8 cellular contexts compared by ENCODE assay signal in the genomic region with DNA sequence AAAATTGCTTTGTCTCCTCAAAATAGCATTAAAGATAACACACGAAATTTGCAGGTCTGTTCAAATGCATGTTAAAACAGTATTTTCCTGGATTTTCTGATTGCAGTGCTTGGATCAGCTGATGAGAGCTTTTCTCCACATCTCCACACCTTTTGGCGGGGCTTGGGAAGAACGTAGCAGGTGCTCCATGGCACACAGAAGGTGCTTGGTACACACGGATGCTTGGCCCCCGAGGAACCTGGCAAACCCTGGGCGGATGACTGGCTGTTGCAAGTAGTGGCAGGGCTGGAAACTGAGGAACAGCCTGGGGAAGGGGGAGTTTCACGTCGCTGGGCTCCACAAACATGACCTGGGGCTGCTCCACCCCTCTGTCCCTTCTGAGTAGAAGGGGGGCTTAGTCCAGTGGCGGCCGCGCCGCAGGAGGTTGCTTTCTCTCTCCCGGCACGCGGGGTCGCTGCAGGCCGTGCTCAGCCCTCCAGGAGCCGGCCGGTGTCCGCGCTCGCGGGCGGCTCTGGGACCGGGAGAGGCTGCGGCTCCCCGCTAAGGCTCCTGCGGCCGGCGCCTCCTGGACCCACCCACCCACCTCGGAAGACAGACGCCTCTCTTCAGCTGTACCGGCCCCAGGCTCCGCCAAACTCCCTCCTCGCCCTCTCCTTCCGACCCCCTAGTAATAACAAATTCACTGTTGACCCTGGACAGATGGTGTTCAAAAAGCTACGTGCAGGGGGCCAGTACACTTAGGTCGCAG.
DNase-seq lines count a peak whose midpoint lies in the region; ATAC-seq and TF ChIP-seq lines count a peak whose summit lies in the region.

No MANE protein-coding gene starts in this region.

- DNase-seq in NCI-H2107 (lab: John Stamatoyannopoulos, UW), result peak; percentile 37
- no peak for DNase-seq in NCI-H2107 treated with DMSO at 0.1 percent for 48 hours (lab: John Stamatoyannopoulos, UW; ENCODE audit: unreplicated experiment)
- peak; percentile 83 for DNase-seq in WERI-Rb-1
- DNase-seq in heart left ventricle, result peak; percentile 36 to 72 (median 48)
- DNase-seq in psoas muscle, result peak; percentile 47 to 66
- no peak for DNase-seq in GF-D8 (lab: John Stamatoyannopoulos, UW)

- H3K4me1 ChIP-seq in HUES6 (ENCODE audit: control insufficient read depth, insufficient read depth, low read length) (no peaks in the 10 kb centered on the region), heart left ventricle (no peaks in the 10 kb centered on the region), psoas muscle (no peaks in the 10 kb centered on the region)

- peak; percentile 75 to 96 (median 90) for ATAC-seq in heart left ventricle
- peak; percentile 89 to 95 (median 92) for ATAC-seq in psoas muscle
- ATAC-seq in GM19328 (IDR thresholded peaks at IDR 0.05; ENCODE audit: unreplicated experiment), result no peak

- 9 to 33% (median 12%) methylated on average over 10 to 38 of the region's 38 CpGs for WGBS in heart left ventricle, 4 donors
- WGBS in psoas muscle, 3 donors, result 9 to 11% (median 10%) methylated on average over 30 to 38 of the region's 38 CpGs

- intact Hi-C loops in heart left ventricle (cut with DNase I) (loop anchor here (1.0 to 10.0 kb wide), 13 partner anchors 127 to 466 kb away; no protein-coding TSS in a partner anchor), psoas muscle (cut with DNase I) (loop anchor here (5.0 to 10.0 kb wide), 6 partner anchors 129 to 463 kb away; no protein-coding TSS in a partner anchor)

- H3K36me3 ChIP-seq in HUES6 (ENCODE audit: control insufficient read depth, insufficient read depth, low read length) (no peaks in the 10 kb centered on the region), WERI-Rb-1 (no peaks in the 10 kb centered on the region), heart left ventricle (no peaks in the 10 kb centered on the region), psoas muscle (ENCODE audit: insufficient read depth in 1 of 2, low read depth in 1 of 2) (no peaks in the 10 kb centered on the region)

- H3K4me3 ChIP-seq in HUES6 (ENCODE audit: low read depth, low read length) (peak overlapping the region; percentile 44), WERI-Rb-1 (ENCODE audit: low read depth, low read length) (peak overlapping the region; percentile 44), heart left ventricle (peak overlapping the region in 2 of 12 donors; percentile 9 to 21), psoas muscle (peak overlapping the region; percentile 32)

- TF ChIP-seq POLR2A in heart left ventricle (IDR thresholded peaks at IDR 0.05), result no peak

- H3K27me3 ChIP-seq in HUES6 (ENCODE audit: control insufficient read depth, insufficient read depth, low read length) (peaks cover 39% of the 10 kb centered on the region), WERI-Rb-1 (ENCODE audit: insufficient read depth, low read depth, severe bottlenecking) (no peaks in the 10 kb centered on the region), heart left ventricle (peaks cover 0 to 53% (median 17%) of the 10 kb centered on the region in 9 donors), psoas muscle (ENCODE audit: insufficient read depth in 3 of 3, low read length in 2 of 3) (peaks cover 0 to 13% (median 2%) of the 10 kb centered on the region in 3 donors)

- no peak overlapping the region for H3K9ac ChIP-seq in HUES6 (ENCODE audit: low read length)

- TF ChIP-seq CTCF in WERI-Rb-1 (IDR thresholded peaks at IDR 0.05; ENCODE audit: low read depth, low read length) (peak; percentile 86), heart left ventricle (IDR thresholded peaks at IDR 0.05) (peak; percentile 42 to 72 (median 62)), psoas muscle (IDR thresholded peaks at IDR 0.05) (peak; percentile 62)

- 0 out of 2 replicates have a peak, but pooled peaks cover 4% of the 10 kb centered on the region for H3K9me3 ChIP-seq in HUES6 (ENCODE audit: control insufficient read depth, insufficient read depth, low read depth, low read length)
- peaks cover 9% of the 10 kb centered on the region for H3K9me3 ChIP-seq in WERI-Rb-1 (ENCODE audit: severe bottlenecking)
- H3K9me3 ChIP-seq in heart left ventricle, result no peaks in the 10 kb centered on the region
- H3K9me3 ChIP-seq in psoas muscle, result no peaks in the 10 kb centered on the region

- H3K27ac ChIP-seq in HUES6 (ENCODE audit: low read depth, low read length) (no peak overlapping the region), WERI-Rb-1 (no peak overlapping the region), heart left ventricle (no peak overlapping the region), psoas muscle (no peak overlapping the region)

Comparison
In these comparisons a context has a peak if more than half of its experiments do, and no peak if none do; other contexts are left out.
1. DNase-seq: peak in NCI-H2107 (single experiment), WERI-Rb-1 (single experiment), heart left ventricle (5 of 5) and psoas muscle (2 of 2); none in NCI-H2107 treated with DMSO at 0.1 percent for 48 hours (single experiment) and GF-D8 (single experiment).
2. Peak in every context shown above with its lines, with median percentiles within 50 percentile points of each other: CTCF ChIP-seq.